17 cellular contexts compared by ENCODE assay signal in the genomic region with DNA sequence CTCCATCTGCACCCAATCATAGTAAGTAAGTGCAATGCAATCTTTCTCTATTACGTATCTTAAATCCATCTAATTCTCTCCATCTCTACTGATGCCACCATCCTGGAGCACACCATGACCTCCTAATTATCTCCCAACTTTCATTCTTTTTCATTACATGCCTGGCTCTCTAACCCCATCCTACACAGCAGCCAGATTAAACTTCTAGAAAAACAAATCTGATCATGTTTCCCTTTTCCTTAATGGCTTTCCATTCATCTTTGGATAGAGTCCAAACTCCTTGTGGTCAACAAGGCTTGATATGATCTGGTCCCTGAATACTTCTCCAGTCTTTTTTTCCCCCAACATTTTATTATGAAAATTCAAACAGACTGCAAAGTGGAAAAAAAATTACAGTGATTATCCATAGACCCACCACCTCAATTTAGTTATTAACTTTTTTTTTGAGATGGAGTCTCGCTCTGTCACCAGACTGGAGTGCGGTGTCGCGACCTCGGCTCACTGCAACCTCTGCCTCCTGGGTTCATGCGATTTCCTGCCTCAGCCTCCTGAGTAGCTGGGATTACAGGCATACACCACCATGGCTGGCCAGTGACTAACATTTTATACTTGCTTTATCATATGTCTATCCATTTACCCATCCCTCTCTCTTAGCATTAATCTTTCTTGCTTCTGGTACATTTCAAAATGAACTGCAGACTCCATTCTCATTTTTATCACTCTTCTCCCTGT.
"Had no signal": no experiment of that assay in that cellular context is flagged by ENCODE, and none has a peak within 500 bp of the region (broad histone marks: within the 10 kb centered on the region; RNA-seq: fewer than 3 reads in every experiment).

No MANE protein-coding gene starts in this region.

- DNase-seq: activated CD4-positive, CD25-positive, alpha-beta regulatory T cell treated with anti-CD3 and anti-CD28 coated beads, Interleukin-2, amount 50 U/mL, for 72 hours; activated naive CD4-positive, alpha-beta T cell; activated T-cell treated with anti-CD3 and anti-CD28 coated beads for 4 hours; body of pancreas; hippocampal formation; left ventricle myocardium superior; mesenchymal stem cell; nucleus accumbens; stimulated activated CD4-positive, alpha-beta T cell treated with anti-CD3 and anti-CD28 coated beads, Interleukin-4, amount 100 ng/mL, for 4 hours; stimulated activated CD8-positive, alpha-beta memory T cell treated with anti-CD3 and anti-CD28 coated beads, Interleukin-4, amount 100 ng/mL, for 48 hours; stimulated activated naive CD8-positive, alpha-beta T cell treated with anti-CD3 and anti-CD28 coated beads, Interleukin-15, Interleukin-2, amounts not matched to agents 100 U/mL and 50 U/mL, for 24 hours; T1000; transverse colon had no signal

- H3K4me3 Mint-ChIP-seq: central memory CD8-positive, alpha-beta T cell; natural killer cell treated with Interleukin-12 subunit alpha and Interleukin-12 subunit beta and Interleukin-15 and Interleukin-18, amount 100 ng/mL, for 72 hours had no signal

- H3K9me3 Mint-ChIP-seq: central memory CD8-positive, alpha-beta T cell; natural killer cell treated with Interleukin-12 subunit alpha and Interleukin-12 subunit beta and Interleukin-15 and Interleukin-18, amount 100 ng/mL, for 72 hours had no signal

- H3K27me3 Mint-ChIP-seq: central memory CD8-positive, alpha-beta T cell; natural killer cell treated with Interleukin-12 subunit alpha and Interleukin-12 subunit beta and Interleukin-15 and Interleukin-18, amount 100 ng/mL, for 72 hours had no signal

- H3K4me3 ChIP-seq: body of pancreas, coronary artery, esophagus muscularis mucosa, transverse colon had no signal

- ATAC-seq: body of pancreas; left ventricle myocardium superior; natural killer cell treated with Interleukin-12 subunit alpha and Interleukin-12 subunit beta and Interleukin-15 and Interleukin-18, amount 100 ng/mL, for 72 hours; stimulated activated naive CD8-positive, alpha-beta T cell treated with anti-CD3 and anti-CD28 coated beads, Interleukin-15, Interleukin-2, amounts not matched to agents 100 U/mL and 50 U/mL, for 24 hours had no signal
